23 cellular contexts compared by ENCODE assay signal in genomic region chr15:68335655-68336054, GRCh38. TPM values are rescaled to one million over a fixed set of nuclear protein-coding genes. Genes with fewer than 3 reads are reported as not detected.
DNase-seq lines count a peak whose midpoint lies in the region; ATAC-seq and FAIRE-seq lines count a peak whose summit lies in the region.
"Had no signal": no experiment of that assay in that cellular context is flagged by ENCODE, and none has a peak within 500 bp of the region (broad histone marks: within the 10 kb centered on the region; RNA-seq: fewer than 3 reads in every experiment).

No MANE protein-coding gene starts in this region.

- intact Hi-C loops in left ventricle myocardium superior (cut with micrococcal nuclease) (no loop called here), sciatic nerve (cut with DNase I) (no loop called here)

- no peak for DNase-seq in HTR-8/SVneo (ENCODE audit: insufficient read length, low spot score)
- DNase-seq in caudate nucleus (lab: John Stamatoyannopoulos, UW): peak in 3 of 61 donors; percentile 3 to 60 (median 49)
- peak; percentile 70 for DNase-seq in left ventricle myocardium superior
- DNase-seq in sciatic nerve (ENCODE audit: low spot score): no peak
- no peak for DNase-seq in NCI-H1694 (lab: John Stamatoyannopoulos, UW)
- DNase-seq in dermis blood vessel endothelial cell: no peak
- DNase-seq: activated CD4-positive, alpha-beta T cell treated with anti-CD3 and anti-CD28 coated beads for 4 hours; activated gamma-delta T cell treated with Interleukin-2 at 50 U/mL for 16 hours; activated naive CD8-positive, alpha-beta T cell treated with anti-CD3 and anti-CD28 coated beads, Interleukin-2, amount 50 U/mL, for 24 hours; activated T-cell treated with anti-CD3 and anti-CD28 coated beads, Interleukin-2, amount 50 U/mL, for 4 hours; brain microvascular endothelial cell; foreskin keratinocyte; HCEC 1CT; immature natural killer cell; naive B cell; NCI-H1436; NCI-H510A treated with DMSO at 0.1 percent for 48 hours; OCI-M1; stimulated activated naive B cell treated with anti-CD40 and anti-IgM and Interleukin-4, amounts not matched to agents 10 μg/mL and 1 μg/mL and 100 μg/mL, for 72 hours had no signal

- peak; percentile 31 for FAIRE-seq in HTR-8/SVneo (lab: Jason Lieb, UNC)
- FAIRE-seq: GM18507 had no signal

- peak; percentile 85 for ATAC-seq in left ventricle myocardium superior
- peak; percentile 34 for ATAC-seq in sciatic nerve
- ATAC-seq in GM21360 (IDR thresholded peaks at IDR 0.05; ENCODE audit: unreplicated experiment): no peak
- ATAC-seq in HG03469 (IDR thresholded peaks at IDR 0.05; ENCODE audit: unreplicated experiment): no peak
- ATAC-seq: activated naive CD8-positive, alpha-beta T cell treated with anti-CD3 and anti-CD28 coated beads, Interleukin-2, amount 50 U/mL, for 24 hours; activated T-cell treated with anti-CD3 and anti-CD28 coated beads, Interleukin-2, amount 50 U/mL, for 4 hours; foreskin keratinocyte; stimulated activated naive B cell treated with anti-CD40 and anti-IgM and Interleukin-4, amounts not matched to agents 10 μg/mL and 1 μg/mL and 100 μg/mL, for 72 hours had no signal

- H3K27ac ChIP-seq in caudate nucleus (ENCODE audit: low read depth, low read length): peak overlapping the region; percentile 59
- H3K27ac ChIP-seq: brain microvascular endothelial cell, foreskin keratinocyte, KMS-11 had no signal

RNA-seq across cellular contexts. Expression of gene FEM1B, which starts 58.1 kb away (rescaled TPM):
- total RNA-seq in left ventricle myocardium superior (45.1 TPM), sciatic nerve (58.0 TPM), dermis blood vessel endothelial cell (47.0 and 48.9 TPM in 2 replicates)

Comparison
In these comparisons a context has a peak if more than half of its experiments do, and no peak if none do; other contexts are left out.
1. ATAC-seq: peak in left ventricle myocardium superior (single experiment) and sciatic nerve (single experiment); none in GM21360 (single experiment) and HG03469 (single experiment).